In genomic region chr7:94530114-94530513, GRCh38 we compare ENCODE assay signal across 24 cellular contexts.
"Had no signal": no experiment of that assay in that cellular context is flagged by ENCODE, and none has a peak within 500 bp of the region (broad histone marks: within the 10 kb centered on the region; RNA-seq: fewer than 3 reads in every experiment).

No MANE protein-coding gene starts in this region.

- H3K27me3 ChIP-seq: gastrocnemius medialis, neutrophil, right lobe of liver, testis, tibial nerve, upper lobe of right lung, vagina had no signal

- H3K4me3 ChIP-seq: coronary artery, gastrocnemius medialis, lung, psoas muscle, right lobe of liver, testis, tibial nerve, upper lobe of right lung, vagina had no signal

- H3K4me1 ChIP-seq: gastrocnemius medialis, psoas muscle, right lobe of liver, testis, tibial nerve, upper lobe of right lung, vagina had no signal

- ATAC-seq: esophagus mucosa; gastrocnemius medialis; left ventricle myocardium superior; naive thymus-derived CD4-positive, alpha-beta T cell; psoas muscle; right lobe of liver; stimulated activated naive CD8-positive, alpha-beta T cell treated with anti-CD3 and anti-CD28 coated beads, Interleukin-15, amount 100 ng/mL, for 72 hours; upper lobe of right lung had no signal

- H3K27ac ChIP-seq: coronary artery, gastrocnemius medialis, neutrophil, psoas muscle, right lobe of liver, testis, tibial nerve, upper lobe of right lung, vagina had no signal

- H3K9me3 ChIP-seq: gastrocnemius medialis, neutrophil, psoas muscle, right lobe of liver, testis, tibial nerve, upper lobe of right lung, vagina had no signal

- DNase-seq: effector CD4-positive, alpha-beta T cell; endodermal cell; gastrocnemius medialis; glutamatergic neuron; immature natural killer cell; left ventricle myocardium superior; midbrain; naive thymus-derived CD4-positive, alpha-beta T cell; nephron progenitor cell; psoas muscle; retina; right lobe of liver; stimulated activated CD4-positive, alpha-beta T cell treated with anti-CD3 and anti-CD28 coated beads, Interleukin-2, amount 100 ng/mL, for 24 hours; stimulated activated CD4-positive, alpha-beta T cell treated with anti-CD3 and anti-CD28 coated beads, Interleukin-4, amount 100 ng/mL, for 4 hours; stimulated activated naive B cell treated with anti-CD40 and anti-IgM and Interleukin-4, amounts not matched to agents 10 μg/mL and 1 μg/mL and 100 μg/mL, for 72 hours; stimulated activated naive CD8-positive, alpha-beta T cell treated with anti-CD3 and anti-CD28 coated beads, Interleukin-15, amount 100 ng/mL, for 72 hours; testis; upper lobe of right lung had no signal
